Comparison of ENCODE assay signal across 22 cellular contexts in genomic region chr13:34345601-34345939, GRCh38.
"Had no signal": no experiment of that assay in that cellular context is flagged by ENCODE, and none has a peak within 500 bp of the region (broad histone marks: within the 10 kb centered on the region; RNA-seq: fewer than 3 reads in every experiment).

No MANE protein-coding gene starts in this region.

- H3K9me3 ChIP-seq: Peyer's patch, SJCRH30 had no signal

- H3K4me1 ChIP-seq: Peyer's patch had no signal

- H3K4me2 ChIP-seq: KMS-11, PC-9 had no signal

- H3K36me3 ChIP-seq: Peyer's patch, SJCRH30 had no signal

- H3K4me3 ChIP-seq: K562, PC-9, Peyer's patch, SJCRH30, SK-N-MC had no signal

- H3K4me1 Mint-ChIP-seq: IgD-negative memory B cell had no signal

- H3K9ac ChIP-seq: KMS-11 had no signal

- DNase-seq: Kasumi-1, MM.1S, MV-4-11, NCI-H1048, NCI-H1105, NCI-H1436 treated with DMSO at 0.1 percent for 48 hours, NCI-H1694, NCI-H187 treated with DMSO at 0.1 percent for 48 hours, NCI-H2029 treated with DMSO at 0.1 percent for 48 hours, NCI-H446 treated with DMSO at 0.1 percent for 48 hours, NCI-H510A treated with DMSO at 0.1 percent for 48 hours, NCI-H774, PC-9, Peyer's patch, SHP77 treated with DMSO at 0.1 percent for 48 hours, SJCRH30 had no signal

- H3K36me3 Mint-ChIP-seq: IgD-negative memory B cell had no signal

- H3K9me3 Mint-ChIP-seq: IgD-negative memory B cell had no signal

- H3K27ac ChIP-seq: HL-60, KMS-11, PC-9, Peyer's patch, SJCRH30, SK-N-MC had no signal

- H3K4me3 Mint-ChIP-seq: IgD-negative memory B cell had no signal

- H3K27me3 Mint-ChIP-seq: IgD-negative memory B cell had no signal

- H2AFZ ChIP-seq: PC-9 had no signal

- H3K27me3 ChIP-seq: Peyer's patch, SJCRH30 had no signal

- ATAC-seq: K562, Right ventricle myocardium inferior had no signal
